ENCODE assay signal across 19 cellular contexts in genomic region chr1:35864813-35865212, GRCh38.
"Had no signal": no experiment of that assay in that cellular context is flagged by ENCODE, and none has a peak within 500 bp of the region (broad histone marks: within the 10 kb centered on the region; RNA-seq: fewer than 3 reads in every experiment).

No MANE protein-coding gene starts in this region.

- DNase-seq: activated naive CD8-positive, alpha-beta T cell treated with anti-CD3 and anti-CD28 coated beads, Interleukin-2, amount 10 ng/mL, durations not matched to agents 7 days and 5 days; brain microvascular endothelial cell; dermis blood vessel endothelial cell; endodermal cell; erythroblast; mesendoderm; natural killer cell; nucleus accumbens; small intestine; stimulated activated CD4-positive, alpha-beta T cell treated with anti-CD3 and anti-CD28 coated beads, Interleukin-4, amount 100 ng/mL, for 4 hours; stimulated activated CD8-positive, alpha-beta memory T cell treated with anti-CD3 and anti-CD28 coated beads, Interleukin-4, amount 100 ng/mL, for 48 hours; stimulated activated naive CD8-positive, alpha-beta T cell treated with anti-CD3 and anti-CD28 coated beads, Interleukin-15, Interleukin-2, amounts not matched to agents 100 U/mL and 50 U/mL, for 24 hours; T-helper 9 cell; transverse colon had no signal

- H3K36me3 ChIP-seq: brain microvascular endothelial cell, gastroesophageal sphincter, right atrium auricular region, transverse colon had no signal

- H3K4me1 Mint-ChIP-seq: activated naive CD8-positive, alpha-beta T cell treated with anti-CD3 and anti-CD28 coated beads, Interleukin-2, amount 10 ng/mL, durations not matched to agents 7 days and 5 days; endodermal cell; natural killer cell had no signal

- H3K4me3 Mint-ChIP-seq: activated naive CD8-positive, alpha-beta T cell treated with anti-CD3 and anti-CD28 coated beads, Interleukin-2, amount 10 ng/mL, durations not matched to agents 7 days and 5 days; activated T-helper 1 cell treated with anti-CD3 and anti-CD28 coated beads, Interleukin-12 subunit alpha, Interleukin-12 subunit beta, Interleukin-2, Interleukin-4 antibody, amounts not matched to agents 30 ng/mL and 10 ng/mL and 1 ng/mL, durations not matched to agents 14 hours and 24 hours and 36 hours; endodermal cell; natural killer cell had no signal

- H3K9me3 ChIP-seq: gastroesophageal sphincter, right atrium auricular region, transverse colon had no signal

- H3K27ac ChIP-seq: brain microvascular endothelial cell, gastroesophageal sphincter, right atrium auricular region, transverse colon had no signal

- H3K27ac Mint-ChIP-seq: activated naive CD8-positive, alpha-beta T cell treated with anti-CD3 and anti-CD28 coated beads, Interleukin-2, amount 10 ng/mL, durations not matched to agents 7 days and 5 days; activated T-helper 1 cell treated with anti-CD3 and anti-CD28 coated beads, Interleukin-12 subunit alpha, Interleukin-12 subunit beta, Interleukin-2, Interleukin-4 antibody, amounts not matched to agents 30 ng/mL and 10 ng/mL and 1 ng/mL, durations not matched to agents 14 hours and 24 hours and 36 hours; endodermal cell; natural killer cell; progenitor cell of endocrine pancreas had no signal

- ATAC-seq: activated CD4-positive, CD25-positive, alpha-beta regulatory T cell treated with anti-CD3 and anti-CD28 coated beads, Interleukin-2, amount 50 U/mL, for 24 hours; gastroesophageal sphincter; natural killer cell; stimulated activated naive CD8-positive, alpha-beta T cell treated with anti-CD3 and anti-CD28 coated beads, Interleukin-15, Interleukin-2, amounts not matched to agents 100 U/mL and 50 U/mL, for 24 hours had no signal

- H3K27me3 ChIP-seq: brain microvascular endothelial cell, gastroesophageal sphincter, right atrium auricular region, transverse colon had no signal

- H3K4me1 ChIP-seq: transverse colon had no signal

- H3K27me3 Mint-ChIP-seq: progenitor cell of endocrine pancreas had no signal

- H3K36me3 Mint-ChIP-seq: activated naive CD8-positive, alpha-beta T cell treated with anti-CD3 and anti-CD28 coated beads, Interleukin-2, amount 10 ng/mL, durations not matched to agents 7 days and 5 days; natural killer cell had no signal

- H3K4me3 ChIP-seq: gastroesophageal sphincter, right atrium auricular region, transverse colon had no signal

- H3K9me3 Mint-ChIP-seq: activated naive CD8-positive, alpha-beta T cell treated with anti-CD3 and anti-CD28 coated beads, Interleukin-2, amount 10 ng/mL, durations not matched to agents 7 days and 5 days; activated T-helper 1 cell treated with anti-CD3 and anti-CD28 coated beads, Interleukin-12 subunit alpha, Interleukin-12 subunit beta, Interleukin-2, Interleukin-4 antibody, amounts not matched to agents 30 ng/mL and 10 ng/mL and 1 ng/mL, durations not matched to agents 14 hours and 24 hours and 36 hours; endodermal cell; natural killer cell had no signal
